ENCODE assay signal across 16 cellular contexts in the genomic region with DNA sequence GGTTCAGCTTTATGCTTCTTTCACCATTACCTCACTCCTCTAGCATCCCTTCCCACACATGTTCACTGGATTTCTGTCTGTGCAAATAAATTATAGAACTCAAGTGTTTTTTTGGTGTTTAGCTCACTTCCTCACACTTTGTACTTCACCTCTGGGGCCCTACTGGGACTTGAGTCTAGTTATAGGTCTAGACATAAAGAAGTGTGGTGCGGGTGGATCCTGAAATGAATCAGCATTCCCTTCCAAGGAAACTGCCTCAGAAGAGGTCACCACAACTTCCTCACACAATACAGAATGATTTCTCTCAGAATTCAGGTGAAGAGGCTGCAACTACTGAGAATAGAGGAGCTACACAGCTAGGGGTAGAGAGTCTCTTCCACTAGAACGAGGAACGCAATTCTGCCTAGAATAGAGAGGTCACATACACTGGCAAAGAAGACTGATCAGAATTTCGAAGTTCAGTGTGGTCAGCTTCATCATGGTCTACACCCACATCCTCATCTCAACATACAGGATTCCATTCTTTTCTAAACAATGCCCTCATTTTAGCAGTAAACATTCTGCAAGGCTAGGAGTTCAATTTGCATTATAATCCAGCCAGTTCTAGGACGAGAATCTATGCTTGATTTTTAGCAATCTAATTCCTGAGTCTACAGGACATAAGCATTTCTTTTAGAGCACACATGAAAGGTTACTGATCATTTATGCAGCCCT.
DNase-seq lines count a peak whose midpoint lies in the region; ATAC-seq, FAIRE-seq and TF ChIP-seq lines count a peak whose summit lies in the region.
"Had no signal": no experiment of that assay in that cellular context is flagged by ENCODE, and none has a peak within 500 bp of the region (broad histone marks: within the 10 kb centered on the region; RNA-seq: fewer than 3 reads in every experiment).

No MANE protein-coding gene starts in this region.

- H3K9ac ChIP-seq in OCI-LY3 (ENCODE audit: low read length) = no peak overlapping the region
- H3K9ac ChIP-seq in astrocyte (ENCODE audit: low read length) = no peak overlapping the region
- H3K9ac ChIP-seq: BLaER1 treated with 17β-estradiol and CSF1 and Interleukin-3, amounts not matched to agents 10 nM and 100 nM had no signal

- H4K20me1 ChIP-seq in OCI-LY3 (ENCODE audit: insufficient read depth, low read length) = no peaks in the 10 kb centered on the region
- no peaks in the 10 kb centered on the region for H4K20me1 ChIP-seq in astrocyte (ENCODE audit: insufficient read depth, low read length)
- H4K20me1 ChIP-seq: BLaER1 treated with 17β-estradiol and CSF1 and Interleukin-3, amounts not matched to agents 10 nM and 100 nM had no signal

- no peaks in the 10 kb centered on the region for H3K36me3 Mint-ChIP-seq in activated CD4-positive, alpha-beta T cell treated with anti-CD3 and anti-CD28 coated beads for 36 hours (ENCODE audit: low read depth)
- no peaks in the 10 kb centered on the region for H3K36me3 Mint-ChIP-seq in astrocyte (ENCODE audit: low read depth, unreplicated experiment)
- no peaks in the 10 kb centered on the region for H3K36me3 Mint-ChIP-seq in stimulated activated effector memory CD8-positive, alpha-beta T cell treated with anti-CD3 and anti-CD28 coated beads, Interleukin-12 subunit alpha, Interleukin-12 subunit beta, amount 100 ng/mL, for 72 hours
- H3K36me3 Mint-ChIP-seq: CD4-positive, CD25-positive, alpha-beta regulatory T cell; IgD-negative memory B cell had no signal

- H3K4me3 ChIP-seq in OCI-LY3 (ENCODE audit: low read length) (no peak overlapping the region), astrocyte (ENCODE audit: insufficient read depth, low read depth, low read length) (no peak overlapping the region)
- H3K4me3 ChIP-seq: BLaER1 treated with 17β-estradiol and CSF1 and Interleukin-3, amounts not matched to agents 10 nM and 100 nM had no signal

- POLR2A ChIA-PET in activated CD4-positive, alpha-beta T cell treated with anti-CD3 and anti-CD28 coated beads for 36 hours (lab: Charles Lee) = no interaction called here

- H3K27ac Mint-ChIP-seq in activated CD4-positive, alpha-beta T cell treated with anti-CD3 and anti-CD28 coated beads for 36 hours = no peak overlapping the region
- peak overlapping the region; percentile 82 for H3K27ac Mint-ChIP-seq in astrocyte (ENCODE audit: unreplicated experiment)
- no peak overlapping the region for H3K27ac Mint-ChIP-seq in stimulated activated effector memory CD8-positive, alpha-beta T cell treated with anti-CD3 and anti-CD28 coated beads, Interleukin-12 subunit alpha, Interleukin-12 subunit beta, amount 100 ng/mL, for 72 hours
- H3K27ac Mint-ChIP-seq: IgD-negative memory B cell had no signal

- H3K4me1 ChIP-seq in OCI-LY3 (ENCODE audit: low read length) (peaks cover 18% of the 10 kb centered on the region), astrocyte (ENCODE audit: insufficient read depth, low read length) (no peaks in the 10 kb centered on the region)
- H3K4me1 ChIP-seq: BLaER1 treated with 17β-estradiol and CSF1 and Interleukin-3, amounts not matched to agents 10 nM and 100 nM had no signal

- H3K79me2 ChIP-seq in OCI-LY3 (ENCODE audit: low read length) = no peaks in the 10 kb centered on the region
- no peaks in the 10 kb centered on the region for H3K79me2 ChIP-seq in astrocyte (ENCODE audit: insufficient read depth, low read length)

- H3K36me3 ChIP-seq in OCI-LY3 (replicated peaks; ENCODE audit: low read depth, low read length) = no peaks in the 10 kb centered on the region
- no peaks in the 10 kb centered on the region for H3K36me3 ChIP-seq in astrocyte (ENCODE audit: insufficient read depth, low read length)
- H3K36me3 ChIP-seq: BLaER1 treated with 17β-estradiol and CSF1 and Interleukin-3, amounts not matched to agents 10 nM and 100 nM had no signal

- TF ChIP-seq CTCF in OCI-LY3 (IDR thresholded peaks at IDR 0.05; ENCODE audit: low read depth, low read length) = no peak
- no peak for TF ChIP-seq CTCF in astrocyte (IDR thresholded peaks at IDR 0.05; ENCODE audit: insufficient read depth, low read depth, low read length)

- H2AFZ ChIP-seq in OCI-LY3 (ENCODE audit: low read depth, low read length) (0 out of 2 replicates have a peak overlapping the region, but pooled peaks have one; percentile 25), astrocyte (ENCODE audit: low read depth, low read length) (no peak overlapping the region)

- FAIRE-seq in astrocyte (lab: Jason Lieb, UNC) = no peak
- FAIRE-seq: G401.6, GM12891 had no signal

- CTCF ChIA-PET in activated CD4-positive, alpha-beta T cell treated with anti-CD3 and anti-CD28 coated beads for 36 hours (lab: Charles Lee) = interaction anchor here (0.8 kb wide), 1 partner anchor 377 kb away, joined by 3 read pairs; no protein-coding TSS in a partner anchor

- no peaks in the 10 kb centered on the region for H3K27me3 Mint-ChIP-seq in activated CD4-positive, alpha-beta T cell treated with anti-CD3 and anti-CD28 coated beads for 36 hours
- H3K27me3 Mint-ChIP-seq in astrocyte (ENCODE audit: low read depth, unreplicated experiment) = no peaks in the 10 kb centered on the region
- H3K27me3 Mint-ChIP-seq: CD4-positive, CD25-positive, alpha-beta regulatory T cell; IgD-negative memory B cell had no signal

- H3K27ac ChIP-seq in OCI-LY3 (ENCODE audit: low read length) (peak overlapping the region; percentile 47), astrocyte (ENCODE audit: low read depth, low read length) (no peak overlapping the region)
- H3K27ac ChIP-seq: BLaER1 treated with 17β-estradiol and CSF1 and Interleukin-3, amounts not matched to agents 10 nM and 100 nM had no signal

- intact Hi-C loops in activated CD4-positive, alpha-beta T cell treated with anti-CD3 and anti-CD28 coated beads for 36 hours (cut with DNase I, micrococcal nuclease) = loop anchor here in 1 of 2 experiments (10.0 kb wide), 1 partner anchor 60 kb away; no protein-coding TSS in a partner anchor

- H3K9me3 ChIP-seq in OCI-LY3 (ENCODE audit: insufficient read depth, low read length) = no peaks in the 10 kb centered on the region
- no peaks in the 10 kb centered on the region for H3K9me3 ChIP-seq in astrocyte (ENCODE audit: insufficient read depth, low read depth, low read length)
- H3K9me3 ChIP-seq: BLaER1 treated with 17β-estradiol and CSF1 and Interleukin-3, amounts not matched to agents 10 nM and 100 nM had no signal

- no peaks in the 10 kb centered on the region for H3K9me3 Mint-ChIP-seq in activated CD4-positive, alpha-beta T cell treated with anti-CD3 and anti-CD28 coated beads for 36 hours (ENCODE audit: low read depth)
- no peaks in the 10 kb centered on the region for H3K9me3 Mint-ChIP-seq in astrocyte (ENCODE audit: unreplicated experiment)
- H3K9me3 Mint-ChIP-seq in stimulated activated effector memory CD8-positive, alpha-beta T cell treated with anti-CD3 and anti-CD28 coated beads, Interleukin-12 subunit alpha, Interleukin-12 subunit beta, amount 100 ng/mL, for 72 hours = peaks cover 14% of the 10 kb centered on the region

- peaks cover 4% of the 10 kb centered on the region for H3K4me1 Mint-ChIP-seq in activated CD4-positive, alpha-beta T cell treated with anti-CD3 and anti-CD28 coated beads for 36 hours
- H3K4me1 Mint-ChIP-seq in astrocyte (ENCODE audit: low read depth, unreplicated experiment) = peaks cover 17% of the 10 kb centered on the region
- no peaks in the 10 kb centered on the region for H3K4me1 Mint-ChIP-seq in stimulated activated effector memory CD8-positive, alpha-beta T cell treated with anti-CD3 and anti-CD28 coated beads, Interleukin-12 subunit alpha, Interleukin-12 subunit beta, amount 100 ng/mL, for 72 hours
- H3K4me1 Mint-ChIP-seq: CD4-positive, CD25-positive, alpha-beta regulatory T cell; IgD-negative memory B cell had no signal

- no peak overlapping the region for H3K4me3 Mint-ChIP-seq in activated CD4-positive, alpha-beta T cell treated with anti-CD3 and anti-CD28 coated beads for 36 hours
- no peak overlapping the region for H3K4me3 Mint-ChIP-seq in astrocyte (ENCODE audit: unreplicated experiment)
- H3K4me3 Mint-ChIP-seq in stimulated activated effector memory CD8-positive, alpha-beta T cell treated with anti-CD3 and anti-CD28 coated beads, Interleukin-12 subunit alpha, Interleukin-12 subunit beta, amount 100 ng/mL, for 72 hours = no peak overlapping the region
- H3K4me3 Mint-ChIP-seq: CD4-positive, CD25-positive, alpha-beta regulatory T cell; IgD-negative memory B cell had no signal

- peak; percentile 36 for ATAC-seq in activated CD4-positive, alpha-beta T cell treated with anti-CD3 and anti-CD28 coated beads for 36 hours
- ATAC-seq in stimulated activated effector memory CD8-positive, alpha-beta T cell treated with anti-CD3 and anti-CD28 coated beads, Interleukin-12 subunit alpha, Interleukin-12 subunit beta, amount 100 ng/mL, for 72 hours = peak; percentile 40
- ATAC-seq in HG03135 (IDR thresholded peaks at IDR 0.05; ENCODE audit: unreplicated experiment) = no peak

- peak overlapping the region; percentile 47 for H3K4me2 ChIP-seq in OCI-LY3 (ENCODE audit: low read length)
- no peak overlapping the region for H3K4me2 ChIP-seq in astrocyte (ENCODE audit: low read length)
- H3K4me2 ChIP-seq: BLaER1 treated with 17β-estradiol and CSF1 and Interleukin-3, amounts not matched to agents 10 nM and 100 nM had no signal

- no peaks in the 10 kb centered on the region for H3K27me3 ChIP-seq in OCI-LY3 (ENCODE audit: low read depth, low read length)
- H3K27me3 ChIP-seq in astrocyte (ENCODE audit: insufficient read depth, low read length) = no peaks in the 10 kb centered on the region
- H3K27me3 ChIP-seq: BLaER1 treated with 17β-estradiol and CSF1 and Interleukin-3, amounts not matched to agents 10 nM and 100 nM had no signal

- peak; percentile 6 for DNase-seq in activated CD4-positive, alpha-beta T cell treated with anti-CD3 and anti-CD28 coated beads for 36 hours
- DNase-seq in activated CD4-positive, alpha-beta T cell treated with anti-CD3 and anti-CD28 coated beads, Interleukin-2, amount 50 U/mL, for 1 hour = no peak
- DNase-seq in astrocyte (ENCODE audit: low read depth) (no peak), hippocampal formation (lab: John Stamatoyannopoulos, UW) (no peak), NCI-H1436 (lab: John Stamatoyannopoulos, UW) (no peak)
- DNase-seq in stimulated activated effector memory CD8-positive, alpha-beta T cell treated with anti-CD3 and anti-CD28 coated beads, Interleukin-12 subunit alpha, Interleukin-12 subunit beta, amount 100 ng/mL, for 72 hours (ENCODE audit: low spot score in 2 of 2) = no peak
- DNase-seq: 8988T; CD4-positive, CD25-positive, alpha-beta regulatory T cell; DMS79 treated with DMSO at 0.1 percent for 48 hours; EL had no signal
